Comparison of ENCODE assay signal across 9 cellular contexts in the genomic region with DNA sequence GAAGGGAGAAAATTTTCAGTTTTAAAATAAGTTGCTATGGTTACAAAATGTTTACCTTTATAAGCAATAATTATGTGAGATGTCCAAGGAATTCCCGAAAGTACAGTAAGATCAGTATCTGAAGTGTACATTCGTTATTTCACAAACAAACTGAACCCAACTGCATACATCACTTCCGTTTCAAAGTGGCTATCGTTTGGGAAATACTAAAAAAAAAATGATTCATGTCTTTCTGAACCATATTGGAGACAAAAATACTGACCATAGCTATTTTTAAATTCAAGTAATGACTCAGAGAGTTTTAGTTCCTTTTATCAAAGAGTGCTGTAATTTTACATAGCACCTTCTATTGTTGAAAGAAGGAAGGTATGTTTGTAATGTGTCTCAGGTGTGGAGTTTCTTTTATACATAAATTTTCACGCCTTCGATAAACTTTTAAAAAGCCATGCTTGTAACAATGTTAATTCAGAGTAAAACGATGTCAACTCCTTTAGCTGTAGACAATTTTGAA.
DNase-seq lines count a peak whose midpoint lies in the region; ATAC-seq, FAIRE-seq and TF ChIP-seq lines count a peak whose summit lies in the region.
"Had no signal": no experiment of that assay in that cellular context is flagged by ENCODE, and none has a peak within 500 bp of the region (broad histone marks: within the 10 kb centered on the region; RNA-seq: fewer than 3 reads in every experiment).

No MANE protein-coding gene starts in this region.

- H3F3A ChIP-seq in MM.1S (ENCODE audit: insufficient read depth, low read length) = peaks cover 43% of the 10 kb centered on the region

- peaks cover 59% of the 10 kb centered on the region for H3K4me1 Mint-ChIP-seq in dendritic cell treated with granulocyte-macrophage colony-stimulating factor and Interleukin-4, amounts not matched to agents 40 ng/mL and 50 ng/mL, for 4 days (ENCODE audit: low read depth)

- no peaks in the 10 kb centered on the region for H3K9me3 ChIP-seq in MM.1S (replicated peaks; ENCODE audit: insufficient read depth, low read length)

- peak; percentile 74 for ATAC-seq in GM18502 (IDR thresholded peaks at IDR 0.05; ENCODE audit: poor library complexity, unreplicated experiment)

- H3K36me3 Mint-ChIP-seq in dendritic cell treated with granulocyte-macrophage colony-stimulating factor and Interleukin-4, amounts not matched to agents 40 ng/mL and 50 ng/mL, for 4 days (ENCODE audit: low read depth) = no peaks in the 10 kb centered on the region

- CTCF ChIA-PET in HEK293T (lab: Yijun Ruan, JAX) = interaction anchor here (0.6 kb wide), 1 partner anchor 9 kb away, joined by 3 read pairs; no protein-coding TSS in a partner anchor

- peaks cover 81% of the 10 kb centered on the region for H3K4me1 ChIP-seq in MM.1S (ENCODE audit: low read length)

- peak overlapping the region; percentile 72 for H3K27ac Mint-ChIP-seq in dendritic cell treated with granulocyte-macrophage colony-stimulating factor and Interleukin-4, amounts not matched to agents 40 ng/mL and 50 ng/mL, for 4 days

- peak overlapping the region; percentile 82 for H3K9ac ChIP-seq in MM.1S (ENCODE audit: low read length)

- no peak; the same call in 1 of the 2 replicates for TF ChIP-seq CTCF in MM.1S (IDR thresholded peaks at IDR 0.05; ENCODE audit: low read length)

- H3K4me3 ChIP-seq in MM.1S (ENCODE audit: low read length) = peak overlapping the region; percentile 44

- no peaks in the 10 kb centered on the region for H3K9me2 ChIP-seq in MM.1S (replicated peaks; ENCODE audit: insufficient read depth, low read length)

- DNase-seq in H54 (ENCODE audit: insufficient read length, low spot score) = no peak
- peak; percentile 85 for DNase-seq in MM.1S
- no peak for DNase-seq in NCI-H1092 treated with DMSO at 0.1 percent for 48 hours (lab: John Stamatoyannopoulos, UW)
- no peak for DNase-seq in substantia nigra (lab: John Stamatoyannopoulos, UW)
- no peak for DNase-seq in HEK293T (ENCODE audit: extremely low spot score)
- no peak for DNase-seq in hippocampal formation (lab: John Stamatoyannopoulos, UW)

- H2AFZ ChIP-seq in MM.1S (ENCODE audit: low read length) = no peak overlapping the region

- no peak for TF ChIP-seq POLR2A in H54 (IDR thresholded peaks at IDR 0.05; ENCODE audit: low read depth, low read length)

- H4K20me1 ChIP-seq in MM.1S (ENCODE audit: insufficient read depth, low read length) = no peaks in the 10 kb centered on the region

- H3K79me2 ChIP-seq in MM.1S (ENCODE audit: low read length) = peaks cover 90% of the 10 kb centered on the region

- intact Hi-C loops in dendritic cell treated with granulocyte-macrophage colony-stimulating factor and Interleukin-4, amounts not matched to agents 40 ng/mL and 50 ng/mL, for 4 days (cut with micrococcal nuclease) = no loop called here

- no peak overlapping the region for H3K4me3 Mint-ChIP-seq in dendritic cell treated with granulocyte-macrophage colony-stimulating factor and Interleukin-4, amounts not matched to agents 40 ng/mL and 50 ng/mL, for 4 days
- H3K4me3 Mint-ChIP-seq: nephron had no signal

- H3K27me3 ChIP-seq in MM.1S (replicated peaks; ENCODE audit: insufficient read depth, low read length) = no peaks in the 10 kb centered on the region

- peak overlapping the region; percentile 99 for H3K27ac ChIP-seq in MM.1S (ENCODE audit: low read length)
- no peak overlapping the region for H3K27ac ChIP-seq in substantia nigra (ENCODE audit: low read depth, low read length, poor library complexity, severe bottlenecking)

- peak overlapping the region; percentile 89 for H3K4me2 ChIP-seq in MM.1S (ENCODE audit: low read depth, low read length)

- POLR2A ChIA-PET in HEK293T (lab: Yijun Ruan, JAX) = no interaction called here

- no peaks in the 10 kb centered on the region for H3K27me3 Mint-ChIP-seq in dendritic cell treated with granulocyte-macrophage colony-stimulating factor and Interleukin-4, amounts not matched to agents 40 ng/mL and 50 ng/mL, for 4 days

- no peaks in the 10 kb centered on the region for H3K36me3 ChIP-seq in MM.1S (replicated peaks; ENCODE audit: insufficient read depth, low read length)

- peak; percentile 64 for FAIRE-seq in H54 (lab: Jason Lieb, UNC)

- H3K9me3 Mint-ChIP-seq in dendritic cell treated with granulocyte-macrophage colony-stimulating factor and Interleukin-4, amounts not matched to agents 40 ng/mL and 50 ng/mL, for 4 days = peaks cover 10% of the 10 kb centered on the region
- H3K9me3 Mint-ChIP-seq: nephron had no signal

TF ChIP-seq in HEK293T, 16 proteins besides CTCF, POLR2A, EP300 and RAD21:
- TF ChIP-seq SP1 (IDR thresholded peaks at IDR 0.05) (no peak), TARDBP (IDR thresholded peaks at IDR 0.05) (no peak), FOXA1 (IDR thresholded peaks at IDR 0.05) (no peak), BHLHE40 (IDR thresholded peaks at IDR 0.05; ENCODE audit: borderline replicate concordance) (no peak), SUZ12 (IDR thresholded peaks at IDR 0.05) (no peak), LEF1 (IDR thresholded peaks at IDR 0.05; ENCODE audit: borderline replicate concordance) (no peak), NFRKB (IDR thresholded peaks at IDR 0.05) (no peak), FOXK2 (IDR thresholded peaks at IDR 0.05) (no peak), ARNT (IDR thresholded peaks at IDR 0.05) (no peak), FOXM1 (IDR thresholded peaks at IDR 0.05; ENCODE audit: borderline replicate concordance) (no peak), CTBP1 (IDR thresholded peaks at IDR 0.05; ENCODE audit: borderline replicate concordance) (no peak), ELF4 (IDR thresholded peaks at IDR 0.05) (no peak), ZNF384 (IDR thresholded peaks at IDR 0.05) (no peak), HDGF (IDR thresholded peaks at IDR 0.05; ENCODE audit: borderline replicate concordance) (no peak), L3MBTL2 (conservative IDR thresholded peaks at IDR 0.05) (no peak)
- TF ChIP-seq, protein P1, sequence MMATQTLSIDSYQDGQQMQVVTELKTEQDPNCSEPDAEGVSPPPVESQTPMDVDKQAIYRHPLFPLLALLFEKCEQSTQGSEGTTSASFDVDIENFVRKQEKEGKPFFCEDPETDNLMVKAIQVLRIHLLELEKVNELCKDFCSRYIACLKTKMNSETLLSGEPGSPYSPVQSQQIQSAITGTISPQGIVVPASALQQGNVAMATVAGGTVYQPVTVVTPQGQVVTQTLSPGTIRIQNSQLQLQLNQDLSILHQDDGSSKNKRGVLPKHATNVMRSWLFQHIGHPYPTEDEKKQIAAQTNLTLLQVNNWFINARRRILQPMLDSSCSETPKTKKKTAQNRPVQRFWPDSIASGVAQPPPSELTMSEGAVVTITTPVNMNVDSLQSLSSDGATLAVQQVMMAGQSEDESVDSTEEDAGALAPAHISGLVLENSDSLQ (IDR thresholded peaks at IDR 0.05) = no peak
